ENCODE assay signal across 8 cellular contexts in the genomic region with DNA sequence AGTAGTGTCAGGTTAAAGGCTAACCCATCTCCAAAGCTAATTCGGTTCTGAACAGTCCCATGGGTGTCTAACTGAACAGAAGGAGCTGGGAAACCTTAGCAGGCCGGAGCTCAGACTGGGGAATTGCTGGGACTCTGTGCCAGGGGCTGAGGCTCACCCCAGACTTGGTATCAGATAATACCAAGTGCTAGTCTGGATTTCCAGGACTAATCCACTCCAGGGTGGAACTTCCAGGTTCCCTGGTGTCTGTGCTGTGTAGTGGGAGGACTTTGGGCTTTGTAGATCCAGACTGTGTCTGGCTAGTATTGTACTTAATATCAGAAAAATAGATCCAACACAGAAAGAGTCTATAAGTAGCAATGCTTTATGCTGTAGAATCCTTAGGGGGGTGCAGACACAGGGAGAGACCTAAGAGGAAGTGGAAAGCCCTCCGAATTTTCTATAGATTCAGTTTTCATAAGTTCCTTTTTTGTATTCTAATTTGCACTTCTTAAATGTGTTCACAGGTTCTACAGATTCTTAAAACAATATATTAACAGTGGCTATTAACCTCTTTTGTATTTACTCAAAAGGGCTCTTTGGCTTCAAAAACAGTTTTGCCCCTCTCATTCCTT. TPM values are rescaled to one million over a fixed set of nuclear protein-coding genes. Genes with fewer than 3 reads are reported as not detected.
DNase-seq lines count a peak whose midpoint lies in the region; ATAC-seq and TF ChIP-seq lines count a peak whose summit lies in the region.

No MANE protein-coding gene starts in this region.

- H3K4me2 ChIP-seq in PC-3 (ENCODE audit: low read length), result 0 out of 2 replicates have a peak overlapping the region, but pooled peaks have one; percentile 88

- no peak for ATAC-seq in activated CD8-positive, alpha-beta memory T cell treated with anti-CD3 and anti-CD28 coated beads, Interleukin-2, amount 10 ng/mL, durations not matched to agents 7 days and 5 days
- ATAC-seq in PC-3 (no peak), GM19467 (IDR thresholded peaks at IDR 0.05; ENCODE audit: unreplicated experiment) (no peak), GM18858 (IDR thresholded peaks at IDR 0.05; ENCODE audit: unreplicated experiment) (no peak)
- no peak for ATAC-seq in stimulated activated naive B cell treated with anti-CD40 and anti-IgM and Interleukin-4, amounts not matched to agents 10 μg/mL and 1 μg/mL and 100 μg/mL, for 72 hours (replicated peaks)

- BruUV-seq in PC-3 (replicated peaks; lab: Mats Ljungman, UMichigan), result no TSS peak

- no peaks in the 10 kb centered on the region for H4K20me1 ChIP-seq in PC-3 (ENCODE audit: low read length)

- H3K4me1 ChIP-seq in PC-3 (ENCODE audit: insufficient read depth, low read length), result peaks cover 23% of the 10 kb centered on the region

- peaks cover 4% of the 10 kb centered on the region for H3F3A ChIP-seq in PC-3 (ENCODE audit: low read length, unreplicated experiment)

- H3K36me3 ChIP-seq in PC-3 (ENCODE audit: low read depth, low read length), result no peaks in the 10 kb centered on the region

- H3K27ac ChIP-seq in PC-3 (ENCODE audit: low read length), result no peak overlapping the region

- CTCF ChIA-PET in activated CD8-positive, alpha-beta memory T cell treated with anti-CD3 and anti-CD28 coated beads, Interleukin-2, amount 10 ng/mL, durations not matched to agents 7 days and 5 days (lab: Charles Lee), result no interaction called here
- CTCF ChIA-PET in PC-3 (lab: Charles Lee), result no interaction called here

- H3K9ac ChIP-seq in PC-3 (ENCODE audit: low read length), result no peak overlapping the region

- no peaks in the 10 kb centered on the region for H3K9me3 ChIP-seq in PC-3 (ENCODE audit: low read length)

- peak overlapping the region; percentile 93 for H3K27ac Mint-ChIP-seq in activated CD8-positive, alpha-beta memory T cell treated with anti-CD3 and anti-CD28 coated beads, Interleukin-2, amount 10 ng/mL, durations not matched to agents 7 days and 5 days
- peak overlapping the region; percentile 14 for H3K27ac Mint-ChIP-seq in glutamatergic neuron (ENCODE audit: unreplicated experiment)
- peak overlapping the region; percentile 77 for H3K27ac Mint-ChIP-seq in stimulated activated naive B cell treated with anti-CD40 and anti-IgM and Interleukin-4, amounts not matched to agents 10 μg/mL and 1 μg/mL and 100 μg/mL, for 72 hours

- POLR2A ChIA-PET in PC-3 (lab: Charles Lee; ENCODE audit: unreplicated experiment), result no interaction called here

- no peaks in the 10 kb centered on the region for H3K27me3 ChIP-seq in PC-3 (ENCODE audit: low read length)

- no peaks in the 10 kb centered on the region for H3K9me3 Mint-ChIP-seq in activated CD8-positive, alpha-beta memory T cell treated with anti-CD3 and anti-CD28 coated beads, Interleukin-2, amount 10 ng/mL, durations not matched to agents 7 days and 5 days (ENCODE audit: low read depth)
- H3K9me3 Mint-ChIP-seq in glutamatergic neuron (ENCODE audit: unreplicated experiment), result peaks cover 28% of the 10 kb centered on the region
- no peaks in the 10 kb centered on the region for H3K9me3 Mint-ChIP-seq in stimulated activated naive B cell treated with anti-CD40 and anti-IgM and Interleukin-4, amounts not matched to agents 10 μg/mL and 1 μg/mL and 100 μg/mL, for 72 hours

- no peak overlapping the region; the same call in 1 of the 2 replicates for H3K4me3 ChIP-seq in PC-3 (ENCODE audit: low read length)

- peaks cover 71% of the 10 kb centered on the region for H3K79me2 ChIP-seq in PC-3 (ENCODE audit: low read length)

- no peaks in the 10 kb centered on the region for H3K9me2 ChIP-seq in PC-3 (replicated peaks; ENCODE audit: low read length)

- H3K4me3 Mint-ChIP-seq in activated CD8-positive, alpha-beta memory T cell treated with anti-CD3 and anti-CD28 coated beads, Interleukin-2, amount 10 ng/mL, durations not matched to agents 7 days and 5 days, result peak overlapping the region; percentile 99
- peak overlapping the region; percentile 93 for H3K4me3 Mint-ChIP-seq in glutamatergic neuron (ENCODE audit: unreplicated experiment)
- peak overlapping the region; percentile 91 to 96 for H3K4me3 Mint-ChIP-seq in stimulated activated naive B cell treated with anti-CD40 and anti-IgM and Interleukin-4, amounts not matched to agents 10 μg/mL and 1 μg/mL and 100 μg/mL, for 72 hours

- DNase-seq in activated CD8-positive, alpha-beta memory T cell treated with anti-CD3 and anti-CD28 coated beads, Interleukin-2, amount 10 ng/mL, durations not matched to agents 7 days and 5 days, result no peak
- no peak for DNase-seq in activated CD8-positive, alpha-beta memory T cell treated with anti-CD3 and anti-CD28 coated beads, Interleukin-2, amount 50 U/mL, for 48 hours
- DNase-seq in PC-3 (no peak), glutamatergic neuron (no peak), HK-2 (ENCODE audit: unreplicated experiment) (no peak)
- DNase-seq in stimulated activated naive B cell treated with anti-CD40 and anti-IgM and Interleukin-4, amounts not matched to agents 10 μg/mL and 1 μg/mL and 100 μg/mL, for 72 hours, result no peak

- peaks cover 5% of the 10 kb centered on the region for H3K27me3 Mint-ChIP-seq in activated CD8-positive, alpha-beta memory T cell treated with anti-CD3 and anti-CD28 coated beads, Interleukin-2, amount 10 ng/mL, durations not matched to agents 7 days and 5 days
- H3K27me3 Mint-ChIP-seq in glutamatergic neuron (ENCODE audit: unreplicated experiment), result peaks cover 21% of the 10 kb centered on the region
- H3K27me3 Mint-ChIP-seq in stimulated activated naive B cell treated with anti-CD40 and anti-IgM and Interleukin-4, amounts not matched to agents 10 μg/mL and 1 μg/mL and 100 μg/mL, for 72 hours, result no peaks in the 10 kb centered on the region

- no peak overlapping the region for H2AFZ ChIP-seq in PC-3 (ENCODE audit: low read length)

- H3K36me3 Mint-ChIP-seq in activated CD8-positive, alpha-beta memory T cell treated with anti-CD3 and anti-CD28 coated beads, Interleukin-2, amount 10 ng/mL, durations not matched to agents 7 days and 5 days, result peaks cover 8% of the 10 kb centered on the region
- no peaks in the 10 kb centered on the region for H3K36me3 Mint-ChIP-seq in glutamatergic neuron (ENCODE audit: unreplicated experiment)
- peaks cover 3% of the 10 kb centered on the region in 2 donors for H3K36me3 Mint-ChIP-seq in stimulated activated naive B cell treated with anti-CD40 and anti-IgM and Interleukin-4, amounts not matched to agents 10 μg/mL and 1 μg/mL and 100 μg/mL, for 72 hours

- intact Hi-C loops in PC-3 (cut with micrococcal nuclease), result loop anchor here (5.0 kb wide), 5 partner anchors 152 to 752 kb away; partner anchors contain the start of genes LSM6 and OTUD4

- H3K4me1 Mint-ChIP-seq in activated CD8-positive, alpha-beta memory T cell treated with anti-CD3 and anti-CD28 coated beads, Interleukin-2, amount 10 ng/mL, durations not matched to agents 7 days and 5 days, result peaks cover 42% of the 10 kb centered on the region
- peaks cover 47% of the 10 kb centered on the region for H3K4me1 Mint-ChIP-seq in glutamatergic neuron (ENCODE audit: low read depth, unreplicated experiment)
- peaks cover 40 to 59% of the 10 kb centered on the region in 2 donors for H3K4me1 Mint-ChIP-seq in stimulated activated naive B cell treated with anti-CD40 and anti-IgM and Interleukin-4, amounts not matched to agents 10 μg/mL and 1 μg/mL and 100 μg/mL, for 72 hours

- TF ChIP-seq CTCF in PC-3 (conservative IDR thresholded peaks at IDR 0.05; ENCODE audit: low read depth, low read length) (no peak), glutamatergic neuron (IDR thresholded peaks at IDR 0.05; ENCODE audit: partially characterized antibody, unreplicated experiment) (no peak)

RNA-seq across cellular contexts. Expression of gene ZNF827, which starts 4.1 kb away (rescaled TPM):
- total RNA-seq in activated CD8-positive, alpha-beta memory T cell treated with anti-CD3 and anti-CD28 coated beads, Interleukin-2, amount 10 ng/mL, durations not matched to agents 7 days and 5 days, result 10 to 100 TPM; 20.1 to 24.7 TPM
- total RNA-seq in PC-3 (2014; rRNA removed) (9.8 and 12.0 TPM in 2 replicates), glutamatergic neuron (ENCODE audit: unreplicated experiment) (227 TPM)

Comparison
In these comparisons a context has a peak if more than half of its experiments do, and no peak if none do; other contexts are left out.
1. H3K27ac Mint-ChIP-seq: peak in every context shown above with its lines; median percentile 93 in activated CD8-positive, alpha-beta memory T cell treated with anti-CD3 and anti-CD28 coated beads, Interleukin-2, amount 10 ng/mL, durations not matched to agents 7 days and 5 days; 77 in stimulated activated naive B cell treated with anti-CD40 and anti-IgM and Interleukin-4, amounts not matched to agents 10 μg/mL and 1 μg/mL and 100 μg/mL, for 72 hours; 14 in glutamatergic neuron.